Comparison of ENCODE assay signal across 8 cellular contexts in genomic region chr6:33585403-33586107, GRCh38. TPM values are rescaled to one million over a fixed set of nuclear protein-coding genes. Genes with fewer than 3 reads are reported as not detected.
A peak's percentile ranks its signal among the peaks of the same experiment; 100 is the strongest.
DNase-seq lines count a peak whose midpoint lies in the region; ATAC-seq and TF ChIP-seq lines count a peak whose summit lies in the region.

No MANE protein-coding gene starts in this region.

- DNase-seq in CD8-positive, alpha-beta T cell, result peak; percentile 73 to 96 (median 90)
- DNase-seq in SHP77 treated with DMSO at 0.1 percent for 48 hours (lab: John Stamatoyannopoulos, UW), result peak; percentile 33
- peak; percentile 42 for DNase-seq in activated gamma-delta T cell (lab: John Stamatoyannopoulos, UW)
- DNase-seq in foreskin melanocyte, result peak; percentile 53
- peak; percentile 90 for DNase-seq in osteocyte (ENCODE audit: extremely low spot score, unreplicated experiment)
- peak; percentile 79 to 91 for DNase-seq in tibial nerve (ENCODE audit: low spot score in 2 of 2)

- H3K4me3 ChIP-seq in CD8-positive, alpha-beta T cell (ENCODE audit: low read depth, low read length), result peak overlapping the region; percentile 1
- peak overlapping the region in 1 of 4 donors; percentile 15 for H3K4me3 ChIP-seq in tibial nerve

- ATAC-seq in CD8-positive, alpha-beta T cell, result peak; percentile 97
- peak; percentile 50 for ATAC-seq in GM21360 (IDR thresholded peaks at IDR 0.05; ENCODE audit: unreplicated experiment)

- no peak overlapping the region for H3K27ac ChIP-seq in CD8-positive, alpha-beta T cell (ENCODE audit: low read depth, low read length)
- peak overlapping the region in 1 of 4 donors; percentile 55 for H3K27ac ChIP-seq in tibial nerve

- peak; percentile 92 for TF ChIP-seq CTCF in CD8-positive, alpha-beta T cell (IDR thresholded peaks at IDR 0.05)
- TF ChIP-seq CTCF in LNCAP (IDR thresholded peaks at IDR 0.05), result peak; percentile 86
- TF ChIP-seq CTCF in osteocyte (IDR thresholded peaks at IDR 0.05), result peak; percentile 93
- TF ChIP-seq CTCF in tibial nerve (IDR thresholded peaks at IDR 0.05), result peak; percentile 94 to 100 (median 98)

- H3K27ac Mint-ChIP-seq in CD8-positive, alpha-beta T cell, result peak overlapping the region; percentile 91
- H3K27ac Mint-ChIP-seq in osteocyte (ENCODE audit: unreplicated experiment), result no peak overlapping the region

- H3K36me3 Mint-ChIP-seq in CD8-positive, alpha-beta T cell, result no peaks in the 10 kb centered on the region
- no peaks in the 10 kb centered on the region for H3K36me3 Mint-ChIP-seq in osteocyte (ENCODE audit: unreplicated experiment)

- WGBS in tibial nerve, 2 donors, result 8 to 9% methylated on average over 13 to 14 of the region's 14 CpGs

- no peaks in the 10 kb centered on the region for H3K27me3 Mint-ChIP-seq in CD8-positive, alpha-beta T cell (ENCODE audit: low read depth)
- H3K27me3 Mint-ChIP-seq in osteocyte (ENCODE audit: unreplicated experiment), result no peaks in the 10 kb centered on the region

- no peaks in the 10 kb centered on the region for H3K27me3 ChIP-seq in CD8-positive, alpha-beta T cell (ENCODE audit: insufficient read depth, low read length)
- no peaks in the 10 kb centered on the region for H3K27me3 ChIP-seq in tibial nerve

- peaks cover 17% of the 10 kb centered on the region for H3K4me1 Mint-ChIP-seq in CD8-positive, alpha-beta T cell (ENCODE audit: low read depth)
- peaks cover 15% of the 10 kb centered on the region for H3K4me1 Mint-ChIP-seq in osteocyte (ENCODE audit: unreplicated experiment)

- TF ChIP-seq POLR2A in tibial nerve (IDR thresholded peaks at IDR 0.05), result no peak

- CTCF ChIA-PET in CD8-positive, alpha-beta T cell (lab: Charles Lee), result interaction anchor here (0.6 to 8.9 kb wide), 40 partner anchors 9 to 797 kb away, joined by 3 to 106 read pairs (median 5); partner anchors contain the start of genes ITPR3 and UQCC2

- intact Hi-C loops in CD8-positive, alpha-beta T cell (cut with DNase I, micrococcal nuclease), result loop anchor here (1.0 to 5.0 kb wide), 7 partner anchors 36 to 570 kb away; partner anchors contain the start of gene ITPR3 (in 1 of the 2)

- no peak for TF ChIP-seq EP300 in tibial nerve (IDR thresholded peaks at IDR 0.05)

- POLR2A ChIA-PET in CD8-positive, alpha-beta T cell (lab: Charles Lee), result interaction anchor here (1.3 kb wide), 1 partner anchor 108 kb away, joined by 4 read pairs; no protein-coding TSS in a partner anchor

- H3K36me3 ChIP-seq in CD8-positive, alpha-beta T cell (ENCODE audit: insufficient read depth, low read length), result no peaks in the 10 kb centered on the region
- H3K36me3 ChIP-seq in tibial nerve, result no peaks in the 10 kb centered on the region

- no peaks in the 10 kb centered on the region for H3K9me3 ChIP-seq in CD8-positive, alpha-beta T cell (ENCODE audit: low read length)
- no peaks in the 10 kb centered on the region for H3K9me3 ChIP-seq in tibial nerve

- H3K4me3 Mint-ChIP-seq in CD8-positive, alpha-beta T cell, result peak overlapping the region; percentile 39
- H3K4me3 Mint-ChIP-seq in osteocyte (ENCODE audit: unreplicated experiment), result peak overlapping the region; percentile 18

- no peaks in the 10 kb centered on the region for H3K9me3 Mint-ChIP-seq in CD8-positive, alpha-beta T cell
- H3K9me3 Mint-ChIP-seq in osteocyte (ENCODE audit: unreplicated experiment), result no peaks in the 10 kb centered on the region

- peaks cover 19% of the 10 kb centered on the region for H3K4me1 ChIP-seq in CD8-positive, alpha-beta T cell (ENCODE audit: insufficient read depth, low read length)
- H3K4me1 ChIP-seq in tibial nerve, result peaks cover 3 to 29% (median 18%) of the 10 kb centered on the region in 4 donors

RNA-seq across cellular contexts. Expression of gene BAK1, which starts 5.5 kb away (rescaled TPM):
- 10 to 100 TPM; 44.8 to 46.5 TPM for total RNA-seq in CD8-positive, alpha-beta T cell
- total RNA-seq in osteocyte (20.5 and 22.6 TPM in 2 replicates), tibial nerve (10 to 100 TPM in 2 of 4 donors, 1 to 10 TPM in 2; 7.9 to 15.3 (median 10.1) TPM)

RNA-seq across cellular contexts. Expression of gene ITPR3, which starts 35.6 kb away (rescaled TPM):
- total RNA-seq in CD8-positive, alpha-beta T cell, result 10 to 100 TPM; 39.5 to 40.1 TPM
- total RNA-seq in osteocyte (21.6 and 22.8 TPM in 2 replicates), tibial nerve (100 to 1,000 TPM in 2 of 4 donors, 10 to 100 TPM in 2; 76.8 to 101 (median 93.9) TPM)

Comparison
In these comparisons a context has a peak if more than half of its experiments do, and no peak if none do; other contexts are left out.
1. DNase-seq: peak in every context shown above with its lines; median percentile 90 in CD8-positive, alpha-beta T cell; 90 in osteocyte; 85 in tibial nerve; 53 in foreskin melanocyte; 42 in activated gamma-delta T cell; 33 in SHP77 treated with DMSO at 0.1 percent for 48 hours.